8 cellular contexts compared by ENCODE assay signal in the genomic region with DNA sequence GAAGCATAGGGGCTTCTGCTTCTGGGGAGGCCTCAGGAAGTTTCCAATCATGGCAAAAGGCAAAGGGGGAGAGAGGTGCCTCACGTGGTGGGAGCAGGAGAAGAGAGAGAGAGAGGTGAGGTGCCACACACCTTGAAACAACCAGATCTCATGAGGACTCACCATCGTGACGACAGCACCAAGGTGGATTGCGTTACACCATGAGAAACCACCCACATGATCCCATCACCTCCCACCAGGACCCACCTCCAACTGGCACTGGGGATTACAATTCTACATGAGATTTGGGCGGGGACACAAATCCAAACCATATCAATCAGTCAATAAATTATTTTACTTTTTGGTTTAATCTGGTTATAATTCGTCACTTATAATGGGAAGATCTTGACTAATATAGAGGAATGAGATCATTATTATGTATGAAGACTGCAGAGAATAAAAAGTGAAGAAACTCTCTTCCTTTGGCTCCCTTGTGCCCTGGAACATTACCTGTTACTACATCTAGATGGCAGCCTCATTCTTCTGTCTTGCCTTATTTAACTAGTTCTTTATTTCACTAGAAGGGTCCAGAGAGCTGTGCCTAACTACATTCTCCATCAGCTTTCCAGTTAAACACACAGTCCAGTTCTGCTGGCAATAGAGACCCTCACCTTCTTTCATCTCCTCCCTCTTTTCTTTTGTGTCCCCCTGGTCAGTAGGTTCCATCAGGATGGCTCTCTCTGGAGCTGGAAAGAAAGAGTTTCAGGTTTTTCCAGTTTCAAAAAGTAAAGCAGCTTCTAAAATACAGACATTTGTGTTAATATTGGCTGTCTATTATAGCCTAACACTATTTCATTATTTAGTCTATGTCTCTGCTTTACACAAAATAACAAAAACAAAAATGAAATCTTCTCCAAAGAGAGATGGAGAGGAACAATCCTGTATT. TPM values are rescaled to one million over a fixed set of nuclear protein-coding genes. Genes with fewer than 3 reads are reported as not detected.
DNase-seq lines count a peak whose midpoint lies in the region; ATAC-seq, FAIRE-seq and TF ChIP-seq lines count a peak whose summit lies in the region.

No MANE protein-coding gene starts in this region.

- H3K56ac ChIP-seq in IMR-90 (ENCODE audit: extremely low read depth, insufficient read depth, low read length), result no peak overlapping the region

- H4K8ac ChIP-seq in IMR-90 (ENCODE audit: low read depth in 2 of 2, low read length in 2 of 2), result no peak overlapping the region

- no peak overlapping the region for H4K5ac ChIP-seq in IMR-90 (ENCODE audit: low read depth, low read length)

- no peak overlapping the region for H2BK5ac ChIP-seq in IMR-90 (ENCODE audit: low read depth, low read length, poor library complexity, severe bottlenecking)

- dilution Hi-C loops in IMR-90 (cut with HindIII; ENCODE audit: low sequenced_read_pairs, unreplicated experiment), result no loop called here

- no peak overlapping the region for H3K27ac Mint-ChIP-seq in immature natural killer cell

- no peak overlapping the region for H3K4me3 ChIP-seq in IMR-90 (ENCODE audit: insufficient read depth, low read depth, low read length)

- no peak overlapping the region for H2AK5ac ChIP-seq in IMR-90 (ENCODE audit: low read depth, low read length)

- H3K27ac ChIP-seq in IMR-90 (ENCODE audit: insufficient read depth, low read length), result no peak overlapping the region

- no peak overlapping the region for H3K9ac ChIP-seq in IMR-90 (ENCODE audit: low read depth, low read length)

- no peaks in the 10 kb centered on the region for H3K79me1 ChIP-seq in IMR-90 (ENCODE audit: low read depth in 1 of 2, low read length in 2 of 2)

- CTCF ChIA-PET in IMR-90 (lab: Yijun Ruan, JAX), result interaction anchor here (0.8 to 1.7 kb wide), 7 partner anchors 9 to 440 kb away, joined by 3 to 8 read pairs (median 3); no protein-coding TSS in a partner anchor

- no peaks in the 10 kb centered on the region for H3K27me3 ChIP-seq in IMR-90 (ENCODE audit: control insufficient read depth, insufficient read depth, low read length)

- no peaks in the 10 kb centered on the region for H4K20me1 ChIP-seq in IMR-90 (ENCODE audit: insufficient read depth, low read length)

- FAIRE-seq in islet of Langerhans (lab: Jason Lieb, UNC), result peak; percentile 75

- no TSS peak for BruUV-seq in IMR-90 (replicated peaks; lab: Mats Ljungman, UMichigan)

- intact Hi-C loops in IMR-90 (cut with micrococcal nuclease), result loop anchor here (1.0 to 5.0 kb wide), 3 partner anchors 84 to 441 kb away; no protein-coding TSS in a partner anchor

- H3K9me3 Mint-ChIP-seq in immature natural killer cell, result peaks cover 0 to 4% (median 0%) of the 10 kb centered on the region in 6 donors

- TF ChIP-seq POLR2A in IMR-90 (IDR thresholded peaks at IDR 0.05; ENCODE audit: low read depth, low read length), result no peak

- ATAC-seq in IMR-90 (ENCODE audit: low read depth), result peak; percentile 54
- peak; percentile 77 for ATAC-seq in SK-N-SH treated with all-trans-retinoic acid at 6 μM for 48 hours
- ATAC-seq in HG03571 (IDR thresholded peaks at IDR 0.05; ENCODE audit: unreplicated experiment), result no peak
- no peak for ATAC-seq in GM18907 (IDR thresholded peaks at IDR 0.05; ENCODE audit: unreplicated experiment)

- no peak overlapping the region for H2BK15ac ChIP-seq in IMR-90 (ENCODE audit: low read depth, low read length)

- no peaks in the 10 kb centered on the region for H3K4me1 Mint-ChIP-seq in immature natural killer cell

- no peaks in the 10 kb centered on the region for H3K36me3 ChIP-seq in IMR-90 (ENCODE audit: control insufficient read depth, insufficient read depth, low read length)

- no peaks in the 10 kb centered on the region for H3K9me1 ChIP-seq in IMR-90 (ENCODE audit: insufficient read depth, low read length)

- H4K91ac ChIP-seq in IMR-90 (ENCODE audit: insufficient read depth, low read depth, low read length), result no peak overlapping the region

- H3K4me1 ChIP-seq in IMR-90 (ENCODE audit: control insufficient read depth, insufficient read depth, low read length), result no peaks in the 10 kb centered on the region

- 50% methylated on average over 1 of the region's 6 CpGs; no CpG with 5 or more reads in 1 of the 2 experiments for WGBS in IMR-90 (ENCODE audit: extremely low coverage in 2 of 2, insufficient read length in 1 of 2), 2 experiments

- H3K4me3 Mint-ChIP-seq in immature natural killer cell, result no peak overlapping the region

- DNase-seq in EH (ENCODE audit: low read depth) (peak; percentile 13), IMR-90 (peak; percentile 19), immature natural killer cell (no peak), HK-2 (ENCODE audit: unreplicated experiment) (no peak)

- no peak overlapping the region for H3K23ac ChIP-seq in IMR-90 (ENCODE audit: low read depth, low read length)

- no peak overlapping the region for H3K4me2 ChIP-seq in IMR-90 (ENCODE audit: low read depth, low read length)

- no peak overlapping the region for H2AFZ ChIP-seq in IMR-90 (replicated peaks; ENCODE audit: low read length, poor library complexity)

- in situ Hi-C loops in IMR-90 (cut with MboI; ENCODE audit: low sequenced_read_pairs), result no loop called here

- peak; percentile 52 for TF ChIP-seq RAD21 in IMR-90 (IDR thresholded peaks at IDR 0.05; ENCODE audit: low read length)

- peaks cover 0 to 2% (median 0%) of the 10 kb centered on the region in 3 donors for H3K27me3 Mint-ChIP-seq in immature natural killer cell (ENCODE audit: low read depth in 3 of 3)

- H2BK20ac ChIP-seq in IMR-90 (ENCODE audit: low read depth, low read length), result no peak overlapping the region

- no peak overlapping the region for H2BK120ac ChIP-seq in IMR-90 (ENCODE audit: low read depth, low read length)

- no peak overlapping the region for H2AK9ac ChIP-seq in IMR-90 (replicated peaks; ENCODE audit: low read depth, low read length, poor library complexity)

- H3K14ac ChIP-seq in IMR-90 (replicated peaks; ENCODE audit: low read depth, low read length), result no peak overlapping the region

- peak; percentile 50 for TF ChIP-seq CTCF in IMR-90 (conservative IDR thresholded peaks at IDR 0.05; ENCODE audit: low read depth, low read length)

- no peaks in the 10 kb centered on the region for H3K9me3 ChIP-seq in IMR-90 (ENCODE audit: control insufficient read depth, insufficient read depth, low read length)

- H3K36me3 Mint-ChIP-seq in immature natural killer cell, result no peaks in the 10 kb centered on the region

- POLR2A ChIA-PET in IMR-90 (lab: Charles Lee; ENCODE audit: unreplicated experiment), result no interaction called here

- no peak overlapping the region for H3K4ac ChIP-seq in IMR-90 (ENCODE audit: low read depth, low read length)

- no peak overlapping the region for H3K18ac ChIP-seq in IMR-90 (ENCODE audit: low read depth, low read length)

TF ChIP-seq in IMR-90, 13 proteins besides CTCF, POLR2A, EP300 and RAD21:
- TF ChIP-seq SMC3 (IDR thresholded peaks at IDR 0.05; ENCODE audit: low read depth, low read length), result peak; percentile 31; the same call in 1 of the 2 replicates
- TF ChIP-seq CEBPB (IDR thresholded peaks at IDR 0.05; ENCODE audit: low read depth, low read length), result no peak

TF ChIP-seq in SK-N-SH treated with all-trans-retinoic acid at 6 μM for 48 hours, 23 proteins besides CTCF, POLR2A, EP300 and RAD21 (continues in another document):
- TF ChIP-seq TCF4 (CRISPR knock-in tag; IDR thresholded peaks at IDR 0.05; ENCODE audit: borderline replicate concordance), result no peak
- TF ChIP-seq, protein P1, sequence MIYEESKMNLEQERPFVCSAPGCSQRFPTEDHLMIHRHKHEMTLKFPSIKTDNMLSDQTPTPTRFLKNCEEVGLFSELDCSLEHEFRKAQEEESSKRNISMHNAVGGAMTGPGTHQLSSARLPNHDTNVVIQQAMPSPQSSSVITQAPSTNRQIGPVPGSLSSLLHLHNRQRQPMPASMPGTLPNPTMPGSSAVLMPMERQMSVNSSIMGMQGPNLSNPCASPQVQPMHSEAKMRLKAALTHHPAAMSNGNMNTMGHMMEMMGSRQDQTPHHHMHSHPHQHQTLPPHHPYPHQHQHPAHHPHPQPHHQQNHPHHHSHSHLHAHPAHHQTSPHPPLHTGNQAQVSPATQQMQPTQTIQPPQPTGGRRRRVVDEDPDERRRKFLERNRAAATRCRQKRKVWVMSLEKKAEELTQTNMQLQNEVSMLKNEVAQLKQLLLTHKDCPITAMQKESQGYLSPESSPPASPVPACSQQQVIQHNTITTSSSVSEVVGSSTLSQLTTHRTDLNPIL (CRISPR knock-in tag; IDR thresholded peaks at IDR 0.05; ENCODE audit: low read depth), result no peak
- no peak for TF ChIP-seq ZFP3 (CRISPR knock-in tag; IDR thresholded peaks at IDR 0.05)

RNA-seq across cellular contexts. Expression of a gene that starts 21.7 kb away (rescaled TPM):
- total RNA-seq in IMR-90 (2012; rRNA removed), result not detected in 2 replicates
- not detected in 2 replicates for polyA plus RNA-seq in IMR-90 (2012; rRNA removed)
- polyA plus RNA-seq in IMR-90 (2012; cell fraction: cytosol; rRNA removed), result not detected in 2 replicates
- polyA plus RNA-seq in IMR-90 (2012; cell fraction: nucleus; rRNA removed; ENCODE audit: low replicate concordance), result not detected in 2 replicates
- not detected for polyA plus RNA-seq in immature natural killer cell

RNA-seq across cellular contexts. Expression of a gene that starts 21.9 kb away (rescaled TPM):
- total RNA-seq in IMR-90 (2012; rRNA removed), result not detected in 2 replicates
- polyA plus RNA-seq in IMR-90 (2012; rRNA removed), result not detected in 2 replicates
- not detected in 2 replicates for polyA plus RNA-seq in IMR-90 (2012; cell fraction: cytosol; rRNA removed)
- not detected in 2 replicates for polyA plus RNA-seq in IMR-90 (2012; cell fraction: nucleus; rRNA removed; ENCODE audit: low replicate concordance)
- not detected for polyA plus RNA-seq in immature natural killer cell

RNA-seq across cellular contexts. Expression of a gene that starts 44.8 kb away (rescaled TPM):
- not detected in 2 replicates for total RNA-seq in IMR-90 (2012; rRNA removed)
- polyA plus RNA-seq in IMR-90 (2012; rRNA removed) (not detected in 2 replicates), immature natural killer cell (not detected)
- polyA plus RNA-seq in IMR-90 (2012; cell fraction: cytosol; rRNA removed), result not detected in 2 replicates
- not detected in 2 replicates for polyA plus RNA-seq in IMR-90 (2012; cell fraction: nucleus; rRNA removed; ENCODE audit: low replicate concordance)

RNA-seq across cellular contexts. Expression of a gene that starts 52.2 kb away (rescaled TPM):
- not detected in 2 replicates for total RNA-seq in IMR-90 (2012; rRNA removed)
- polyA plus RNA-seq in IMR-90 (2012; rRNA removed), result not detected in 2 replicates
- polyA plus RNA-seq in IMR-90 (2012; cell fraction: cytosol; rRNA removed), result not detected in 2 replicates
- not detected in 2 replicates for polyA plus RNA-seq in IMR-90 (2012; cell fraction: nucleus; rRNA removed; ENCODE audit: low replicate concordance)
- not detected for polyA plus RNA-seq in immature natural killer cell

Comparison
In these comparisons a context has a peak if more than half of its experiments do, and no peak if none do; other contexts are left out.
1. DNase-seq: peak in EH (single experiment) and IMR-90 (single experiment); none in immature natural killer cell (0 of 3) and HK-2 (single experiment).
2. ATAC-seq: peak in IMR-90 (single experiment) and SK-N-SH treated with all-trans-retinoic acid at 6 μM for 48 hours (single experiment); none in HG03571 (single experiment) and GM18907 (single experiment).